24 cellular contexts compared by ENCODE assay signal in genomic region chr6:157449610-157450009, GRCh38.
DNase-seq lines count a peak whose midpoint lies in the region; ATAC-seq and TF ChIP-seq lines count a peak whose summit lies in the region.
"Had no signal": no experiment of that assay in that cellular context is flagged by ENCODE, and none has a peak within 500 bp of the region (broad histone marks: within the 10 kb centered on the region; RNA-seq: fewer than 3 reads in every experiment).

No MANE protein-coding gene starts in this region.

- CTCF ChIA-PET in WTC11 (lab: Charles Lee), result no interaction called here

- H3K27me3 Mint-ChIP-seq in WTC11 (ENCODE audit: low read depth), result no peaks in the 10 kb centered on the region
- H3K27me3 Mint-ChIP-seq in memory B cell, result no peaks in the 10 kb centered on the region
- H3K27me3 Mint-ChIP-seq in type B pancreatic cell, result no peaks in the 10 kb centered on the region
- no peaks in the 10 kb centered on the region for H3K27me3 Mint-ChIP-seq in effector memory CD8-positive, alpha-beta T cell
- H3K27me3 Mint-ChIP-seq: activated naive CD8-positive, alpha-beta T cell treated with anti-CD3 and anti-CD28 coated beads, Interleukin-2, amount 50 U/mL, for 24 hours; CD8-positive, alpha-beta memory T cell had no signal

- no peak overlapping the region for H3K4me3 Mint-ChIP-seq in WTC11
- H3K4me3 Mint-ChIP-seq in memory B cell, result no peak overlapping the region
- no peak overlapping the region for H3K4me3 Mint-ChIP-seq in type B pancreatic cell
- no peak overlapping the region for H3K4me3 Mint-ChIP-seq in effector memory CD8-positive, alpha-beta T cell
- H3K4me3 Mint-ChIP-seq: activated naive CD8-positive, alpha-beta T cell treated with anti-CD3 and anti-CD28 coated beads, Interleukin-2, amount 50 U/mL, for 24 hours; CD8-positive, alpha-beta memory T cell; natural killer cell treated with Interleukin-12 subunit alpha and Interleukin-12 subunit beta and Interleukin-15 and Interleukin-18, amount 100 ng/mL, for 72 hours; T-helper 1 cell treated with Interleukin-12 subunit alpha and Interleukin-12 subunit beta and Interleukin-4 antibody, amounts not matched to agents 30 μg/mL and 1 μg/mL, for 36 hours had no signal

- H3K9me3 Mint-ChIP-seq in WTC11, result no peaks in the 10 kb centered on the region
- H3K9me3 Mint-ChIP-seq in memory B cell, result no peaks in the 10 kb centered on the region
- H3K9me3 Mint-ChIP-seq in type B pancreatic cell, result no peaks in the 10 kb centered on the region
- H3K9me3 Mint-ChIP-seq in effector memory CD8-positive, alpha-beta T cell, result no peaks in the 10 kb centered on the region
- H3K9me3 Mint-ChIP-seq: activated naive CD8-positive, alpha-beta T cell treated with anti-CD3 and anti-CD28 coated beads, Interleukin-2, amount 50 U/mL, for 24 hours; CD8-positive, alpha-beta memory T cell; natural killer cell treated with Interleukin-12 subunit alpha and Interleukin-12 subunit beta and Interleukin-15 and Interleukin-18, amount 100 ng/mL, for 72 hours; T-helper 1 cell treated with Interleukin-12 subunit alpha and Interleukin-12 subunit beta and Interleukin-4 antibody, amounts not matched to agents 30 μg/mL and 1 μg/mL, for 36 hours had no signal

- H3K4me1 Mint-ChIP-seq in WTC11 (peaks cover 6% of the 10 kb centered on the region), memory B cell (peaks cover 16% of the 10 kb centered on the region), type B pancreatic cell (ENCODE audit: unreplicated experiment) (peaks cover 9% of the 10 kb centered on the region)
- H3K4me1 Mint-ChIP-seq in effector memory CD8-positive, alpha-beta T cell (ENCODE audit: low read depth in 2 of 2), result no peaks in the 10 kb centered on the region
- H3K4me1 Mint-ChIP-seq: activated naive CD8-positive, alpha-beta T cell treated with anti-CD3 and anti-CD28 coated beads, Interleukin-2, amount 50 U/mL, for 24 hours; CD8-positive, alpha-beta memory T cell had no signal

- no peak for ATAC-seq in WTC11
- no peak for ATAC-seq in memory B cell (ENCODE audit: low read depth)
- no peak for ATAC-seq in effector memory CD8-positive, alpha-beta T cell (replicated peaks)
- no peak for ATAC-seq in HG03175 (IDR thresholded peaks at IDR 0.05; ENCODE audit: unreplicated experiment)
- ATAC-seq: activated naive CD8-positive, alpha-beta T cell treated with anti-CD3 and anti-CD28 coated beads, Interleukin-2, amount 50 U/mL, for 24 hours; gastroesophageal sphincter; GM12878; HCT116; natural killer cell treated with Interleukin-12 subunit alpha and Interleukin-12 subunit beta and Interleukin-15 and Interleukin-18, amount 100 ng/mL, for 72 hours had no signal

- H3K27ac Mint-ChIP-seq in WTC11 (peak overlapping the region; percentile 43; the same call in 1 of the 2 replicates), memory B cell (peak overlapping the region; percentile 33), type B pancreatic cell (peak overlapping the region; percentile 5)
- no peak overlapping the region for H3K27ac Mint-ChIP-seq in effector memory CD8-positive, alpha-beta T cell
- H3K27ac Mint-ChIP-seq: activated naive CD8-positive, alpha-beta T cell treated with anti-CD3 and anti-CD28 coated beads, Interleukin-2, amount 50 U/mL, for 24 hours; CD8-positive, alpha-beta memory T cell; natural killer cell treated with Interleukin-12 subunit alpha and Interleukin-12 subunit beta and Interleukin-15 and Interleukin-18, amount 100 ng/mL, for 72 hours; T-helper 1 cell treated with Interleukin-12 subunit alpha and Interleukin-12 subunit beta and Interleukin-4 antibody, amounts not matched to agents 30 μg/mL and 1 μg/mL, for 36 hours had no signal

- DNase-seq in WTC11 (ENCODE audit: low spot score), result no peak
- DNase-seq in dermis microvascular lymphatic vessel endothelial cell (ENCODE audit: low read depth in 2 of 2), result peak; percentile 83 to 96
- DNase-seq in memory B cell (ENCODE audit: low spot score in 2 of 2), result no peak
- no peak for DNase-seq in type B pancreatic cell (ENCODE audit: extremely low spot score, unreplicated experiment)
- DNase-seq in effector memory CD8-positive, alpha-beta T cell, result no peak
- DNase-seq in stimulated activated CD8-positive, alpha-beta memory T cell treated with anti-CD3 and anti-CD28 coated beads, Interleukin-4, amount 100 ng/mL, for 48 hours, result no peak
- DNase-seq: activated CD4-positive, alpha-beta T cell treated with anti-CD3 and anti-CD28 coated beads, Interleukin-2, amount 50 U/mL, for 1 hour; activated CD8-positive, alpha-beta memory T cell treated with anti-CD3 and anti-CD28 coated beads, Interleukin-2, amount 50 U/mL, for 4 hours; activated gamma-delta T cell; activated naive CD8-positive, alpha-beta T cell treated with anti-CD3 and anti-CD28 coated beads, Interleukin-2, amount 50 U/mL, for 24 hours; caudate nucleus; CD8-positive, alpha-beta memory T cell; DMS79; NCI-H1694; NCI-H526 treated with DMSO at 0.1 percent for 48 hours; posterior cingulate gyrus; stimulated activated CD4-positive, alpha-beta T cell treated with anti-CD3 and anti-CD28 coated beads, Interleukin-2, amount 100 ng/mL, for 24 hours; stimulated activated naive CD4-positive, alpha-beta T cell had no signal

- H3K36me3 Mint-ChIP-seq in WTC11, result no peaks in the 10 kb centered on the region
- peaks cover 12% of the 10 kb centered on the region for H3K36me3 Mint-ChIP-seq in memory B cell
- H3K36me3 Mint-ChIP-seq in type B pancreatic cell, result no peaks in the 10 kb centered on the region
- no peaks in the 10 kb centered on the region for H3K36me3 Mint-ChIP-seq in effector memory CD8-positive, alpha-beta T cell (ENCODE audit: insufficient read depth)
- H3K36me3 Mint-ChIP-seq: natural killer cell treated with Interleukin-12 subunit alpha and Interleukin-12 subunit beta and Interleukin-15 and Interleukin-18, amount 100 ng/mL, for 72 hours had no signal

- TF ChIP-seq CTCF in WTC11 (IDR thresholded peaks at IDR 0.05) (no peak), type B pancreatic cell (conservative IDR thresholded peaks at IDR 0.05) (no peak)

- POLR2A ChIA-PET in WTC11 (lab: Charles Lee), result no interaction called here

TF ChIP-seq in WTC11, 78 proteins besides CTCF, POLR2A, EP300 and RAD21 (continues in another document):
- TF ChIP-seq FOXP4 (CRISPR knock-in tag; IDR thresholded peaks at IDR 0.05) (no peak), ETV6 (CRISPR knock-in tag; IDR thresholded peaks at IDR 0.05) (no peak), MAX (CRISPR knock-in tag; IDR thresholded peaks at IDR 0.05) (no peak), TEAD1 (CRISPR knock-in tag; IDR thresholded peaks at IDR 0.05) (no peak), TP53 (CRISPR knock-in tag; IDR thresholded peaks at IDR 0.05) (no peak), ZNF263 (CRISPR knock-in tag; IDR thresholded peaks at IDR 0.05; ENCODE audit: low read depth) (no peak), FOXK1 (CRISPR knock-in tag; IDR thresholded peaks at IDR 0.05) (no peak)
- TF ChIP-seq, protein P1, sequence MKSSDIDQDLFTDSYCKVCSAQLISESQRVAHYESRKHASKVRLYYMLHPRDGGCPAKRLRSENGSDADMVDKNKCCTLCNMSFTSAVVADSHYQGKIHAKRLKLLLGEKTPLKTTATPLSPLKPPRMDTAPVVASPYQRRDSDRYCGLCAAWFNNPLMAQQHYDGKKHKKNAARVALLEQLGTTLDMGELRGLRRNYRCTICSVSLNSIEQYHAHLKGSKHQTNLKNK (CRISPR knock-in tag; IDR thresholded peaks at IDR 0.05), result no peak
- TF ChIP-seq, protein P2, sequence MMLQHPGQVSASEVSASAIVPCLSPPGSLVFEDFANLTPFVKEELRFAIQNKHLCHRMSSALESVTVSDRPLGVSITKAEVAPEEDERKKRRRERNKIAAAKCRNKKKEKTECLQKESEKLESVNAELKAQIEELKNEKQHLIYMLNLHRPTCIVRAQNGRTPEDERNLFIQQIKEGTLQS (CRISPR knock-in tag; conservative IDR thresholded peaks at IDR 0.05), result no peak
- TF ChIP-seq, protein P3, sequence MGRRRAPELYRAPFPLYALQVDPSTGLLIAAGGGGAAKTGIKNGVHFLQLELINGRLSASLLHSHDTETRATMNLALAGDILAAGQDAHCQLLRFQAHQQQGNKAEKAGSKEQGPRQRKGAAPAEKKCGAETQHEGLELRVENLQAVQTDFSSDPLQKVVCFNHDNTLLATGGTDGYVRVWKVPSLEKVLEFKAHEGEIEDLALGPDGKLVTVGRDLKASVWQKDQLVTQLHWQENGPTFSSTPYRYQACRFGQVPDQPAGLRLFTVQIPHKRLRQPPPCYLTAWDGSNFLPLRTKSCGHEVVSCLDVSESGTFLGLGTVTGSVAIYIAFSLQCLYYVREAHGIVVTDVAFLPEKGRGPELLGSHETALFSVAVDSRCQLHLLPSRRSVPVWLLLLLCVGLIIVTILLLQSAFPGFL (CRISPR knock-in tag; IDR thresholded peaks at IDR 0.05; ENCODE audit: borderline replicate concordance), result no peak

Comparison
In these comparisons a context has a peak if more than half of its experiments do, and no peak if none do; other contexts are left out.
1. DNase-seq: peak in dermis microvascular lymphatic vessel endothelial cell (2 of 2); none in WTC11 (single experiment), memory B cell (0 of 2), type B pancreatic cell (single experiment), effector memory CD8-positive, alpha-beta T cell (0 of 3) and stimulated activated CD8-positive, alpha-beta memory T cell treated with anti-CD3 and anti-CD28 coated beads, Interleukin-4, amount 100 ng/mL, for 48 hours (single experiment).
2. H3K27ac Mint-ChIP-seq: peak in WTC11 (single experiment), memory B cell (single experiment) and type B pancreatic cell (single experiment); none in effector memory CD8-positive, alpha-beta T cell (0 of 2).